In genomic region chr1:229625893-229626831, GRCh38 we compare ENCODE assay signal across 8 cellular contexts. TPM values are rescaled to one million over a fixed set of nuclear protein-coding genes. Genes with fewer than 3 reads are reported as not detected.
DNase-seq lines count a peak whose midpoint lies in the region; ATAC-seq and TF ChIP-seq lines count a peak whose summit lies in the region.

Gene TAF5L (minus strand): TSS chr1:229626122. CDS start chr1:229614482, 11,640 bp downstream.
Gene URB2 (plus strand): TSS chr1:229626247. CDS start chr1:229627634, 1,387 bp downstream.

- no peaks in the 10 kb centered on the region for H3K36me3 ChIP-seq in kidney epithelial cell (ENCODE audit: control insufficient read depth, insufficient read depth, low read length)

- H3K27me3 ChIP-seq in AG04450 (ENCODE audit: control insufficient read depth, insufficient read depth, low read length) (no peaks in the 10 kb centered on the region), kidney epithelial cell (ENCODE audit: control insufficient read depth, insufficient read depth, low read length) (no peaks in the 10 kb centered on the region)

- H3K9me3 Mint-ChIP-seq in chondrocyte (ENCODE audit: low read depth) = no peaks in the 10 kb centered on the region

- DNase-seq in AG04450 (ENCODE audit: low read depth, low spot score) (peak; percentile 65), NCI-H345 (lab: John Stamatoyannopoulos, UW) (peak; percentile 90), chondrocyte (ENCODE audit: low spot score) (peak; percentile 96), kidney epithelial cell (ENCODE audit: low read depth) (peak; percentile 58)
- DNase-seq in activated CD4-positive, alpha-beta T cell treated with anti-CD3 and anti-CD28 coated beads for 1 hour = peak; percentile 77
- peak; percentile 92 for DNase-seq in stimulated activated CD4-positive, alpha-beta T cell treated with anti-CD3 and anti-CD28 coated beads, Interleukin-15, amount 100 ng/mL, for 24 hours

- H3K36me3 Mint-ChIP-seq in chondrocyte (ENCODE audit: low read depth) = no peaks in the 10 kb centered on the region

- peaks cover 3% of the 10 kb centered on the region; the same call in 1 of the 2 replicates for H3K9me3 ChIP-seq in AG04450 (ENCODE audit: control insufficient read depth, insufficient read depth, low read length)

- H3K4me3 ChIP-seq in AG04450 (ENCODE audit: low read depth, low read length) (peak within 1 kb of the TSS; percentile 93), kidney epithelial cell (ENCODE audit: low read depth, low read length) (peak within 1 kb of the TSS; percentile 98)

- H3K27ac ChIP-seq in AG04450 (ENCODE audit: low read depth, low read length) = peak within 1 kb of the TSS; percentile 66

- peak within 1 kb of the TSS; percentile 98 for H3K27ac Mint-ChIP-seq in chondrocyte (ENCODE audit: unreplicated experiment)

- H3K4me1 Mint-ChIP-seq in chondrocyte (ENCODE audit: low read depth) = peaks cover 61% of the 10 kb centered on the region

- ATAC-seq in GM18868 (IDR thresholded peaks at IDR 0.05; ENCODE audit: unreplicated experiment) (peak; percentile 88), HG03108 (IDR thresholded peaks at IDR 0.05; ENCODE audit: unreplicated experiment) (peak; percentile 80)

- POLR2A ChIA-PET in AG04450 (lab: Yijun Ruan, JAX) = interaction anchor here (1.2 to 1.4 kb wide), 2 partner anchors 29 to 67 kb away, joined by 4 to 10 read pairs; partner anchors contain the start of gene ABCB10

- no peaks in the 10 kb centered on the region for H3K27me3 Mint-ChIP-seq in chondrocyte (ENCODE audit: low read depth)

- peak within 1 kb of the TSS; percentile 98 for H3K4me3 Mint-ChIP-seq in chondrocyte (ENCODE audit: unreplicated experiment)

- no peak for TF ChIP-seq CTCF in AG04450 (IDR thresholded peaks at IDR 0.05; ENCODE audit: low read depth, low read length)
- TF ChIP-seq CTCF in chondrocyte (IDR thresholded peaks at IDR 0.05) = no peak
- TF ChIP-seq CTCF in kidney epithelial cell (IDR thresholded peaks at IDR 0.05; ENCODE audit: insufficient read depth, low read length, poor library complexity, severe bottlenecking) = no peak

- CTCF ChIA-PET in AG04450 (lab: Charles Lee) = interaction anchor here (0.6 to 3.0 kb wide), 3 partner anchors 10 to 68 kb away, joined by 3 to 18 read pairs (median 15); partner anchors contain the start of gene ABCB10

RNA-seq across cellular contexts. Expression of gene TAF5L, which starts in this region (rescaled TPM):
- polyA plus RNA-seq in AG04450 (2011; rRNA removed) = 17.3 and 17.9 TPM in 2 replicates
- polyA minus RNA-seq in AG04450 (2011; rRNA and poly(A)+ RNA removed) = 23.3 and 28.7 TPM in 2 replicates
- 16.4 to 22.1 TPM (median 18.8 TPM) in 3 replicates for total RNA-seq in chondrocyte
- total RNA-seq in kidney epithelial cell = 14.5 and 15.1 TPM in 2 replicates

RNA-seq across cellular contexts. Expression of gene URB2, which starts in this region (rescaled TPM):
- 6.2 and 6.4 TPM in 2 replicates for polyA plus RNA-seq in AG04450 (2011; rRNA removed)
- polyA minus RNA-seq in AG04450 (2011; rRNA and poly(A)+ RNA removed) = 18.0 and 20.5 TPM in 2 replicates
- total RNA-seq in chondrocyte = 7.9 to 11.7 TPM (median 8.4 TPM) in 3 replicates
- total RNA-seq in kidney epithelial cell = 12.7 and 13.5 TPM in 2 replicates

Comparison
In these comparisons a context has a peak if more than half of its experiments do, and no peak if none do; other contexts are left out.
1. Peak in every context shown above with its lines: DNase-seq, ATAC-seq, H3K4me3 ChIP-seq and H3K27ac ChIP-seq.